ENCODE assay signal across 8 cellular contexts in genomic region chr12:131104464-131105350, GRCh38.
DNase-seq lines count a peak whose midpoint lies in the region; ATAC-seq, FAIRE-seq and TF ChIP-seq lines count a peak whose summit lies in the region.

No MANE protein-coding gene starts in this region.

- H3K36me3 ChIP-seq in IMR-90 (ENCODE audit: control insufficient read depth, insufficient read depth, low read length), result no peaks in the 10 kb centered on the region
- no peaks in the 10 kb centered on the region for H3K36me3 ChIP-seq in RWPE2 (ENCODE audit: low read depth)
- no peaks in the 10 kb centered on the region for H3K36me3 ChIP-seq in ovary
- no peaks in the 10 kb centered on the region for H3K36me3 ChIP-seq in tibial artery

- no peak overlapping the region for H3K9ac ChIP-seq in IMR-90 (ENCODE audit: low read depth, low read length)

- 54% methylated on average over 12 of the region's 32 CpGs; no CpG with 5 or more reads in 1 of the 2 experiments for WGBS in IMR-90 (ENCODE audit: extremely low coverage in 2 of 2, insufficient read length in 1 of 2), 2 experiments
- WGBS in ovary, 3 donors, result 24 to 33% (median 26%) methylated on average over 32 of the region's 32 CpGs

- DNase-seq in Caki2 (ENCODE audit: low read depth) (peak; percentile 62), IMR-90 (peak; percentile 16), RWPE2 (ENCODE audit: low spot score) (no peak), frontal cortex (ENCODE audit: low spot score in 2 of 2) (peak; percentile 73 to 84), ovary (peak; percentile 85 to 94 (median 90)), tibial artery (peak; percentile 79)
- DNase-seq in activated effector memory CD4-positive, alpha-beta T cell treated with anti-CD3 and anti-CD28 coated beads, Interleukin-2, amount 50 U/mL, for 16 hours, result peak; percentile 92

- TF ChIP-seq EP300 in ovary (IDR thresholded peaks at IDR 0.05), result no peak

- no peak overlapping the region for H3K4ac ChIP-seq in IMR-90 (ENCODE audit: low read depth, low read length)

- in situ Hi-C loops in Caki2 (cut with HindIII; ENCODE audit: low pct_unique_long_range_greater_than_20kb, low sequenced_read_pairs), result no loop called here
- in situ Hi-C loops in IMR-90 (cut with MboI; ENCODE audit: low sequenced_read_pairs), result loop anchor here (25.0 kb wide), 1 partner anchor 733 kb away; the partner anchor contains the start of gene MMP17

- H2BK15ac ChIP-seq in IMR-90 (ENCODE audit: low read depth, low read length), result no peak overlapping the region

- no TSS peak for BruUV-seq in IMR-90 (replicated peaks; lab: Mats Ljungman, UMichigan)

- H3K4me1 ChIP-seq in IMR-90 (ENCODE audit: control insufficient read depth, insufficient read depth, low read length), result no peaks in the 10 kb centered on the region
- H3K4me1 ChIP-seq in RWPE2 (ENCODE audit: insufficient read depth, poor library complexity, severe bottlenecking), result no peaks in the 10 kb centered on the region
- peaks cover 1% of the 10 kb centered on the region for H3K4me1 ChIP-seq in ovary (ENCODE audit: insufficient read depth)
- peaks cover 0 to 6% (median 0%) of the 10 kb centered on the region in 4 donors for H3K4me1 ChIP-seq in tibial artery

- H3K9me1 ChIP-seq in IMR-90 (ENCODE audit: insufficient read depth, low read length), result no peaks in the 10 kb centered on the region

- peaks cover 36% of the 10 kb centered on the region for H3K9me3 ChIP-seq in IMR-90 (ENCODE audit: control insufficient read depth, insufficient read depth, low read length)
- no peaks in the 10 kb centered on the region for H3K9me3 ChIP-seq in RWPE2 (ENCODE audit: severe bottlenecking)
- H3K9me3 ChIP-seq in ovary, result no peaks in the 10 kb centered on the region
- H3K9me3 ChIP-seq in tibial artery, result no peaks in the 10 kb centered on the region

- H3K27me3 ChIP-seq in IMR-90 (ENCODE audit: control insufficient read depth, insufficient read depth, low read length) (no peaks in the 10 kb centered on the region), RWPE2 (ENCODE audit: insufficient read depth, poor library complexity, severe bottlenecking) (no peaks in the 10 kb centered on the region), ovary (no peaks in the 10 kb centered on the region), tibial artery (no peaks in the 10 kb centered on the region)

- H4K8ac ChIP-seq in IMR-90 (ENCODE audit: low read depth in 2 of 2, low read length in 2 of 2), result no peak overlapping the region

- peak; percentile 36 for TF ChIP-seq CTCF in IMR-90 (conservative IDR thresholded peaks at IDR 0.05; ENCODE audit: low read depth, low read length)
- TF ChIP-seq CTCF in RWPE2 (IDR thresholded peaks at IDR 0.05; ENCODE audit: poor library complexity, severe bottlenecking), result peak; percentile 90
- peak; percentile 84 to 96 (median 96) for TF ChIP-seq CTCF in ovary (IDR thresholded peaks at IDR 0.05)
- TF ChIP-seq CTCF in tibial artery (IDR thresholded peaks at IDR 0.05), result peak; percentile 80 to 81

- CTCF ChIA-PET in IMR-90 (lab: Yijun Ruan, JAX), result no interaction called here

- no peak overlapping the region for H4K5ac ChIP-seq in IMR-90 (ENCODE audit: low read depth, low read length)

- no peak overlapping the region for H4K91ac ChIP-seq in IMR-90 (ENCODE audit: insufficient read depth, low read depth, low read length)

- TF ChIP-seq POLR2A in IMR-90 (IDR thresholded peaks at IDR 0.05; ENCODE audit: low read depth, low read length) (no peak), ovary (IDR thresholded peaks at IDR 0.05) (no peak)

- POLR2A ChIA-PET in IMR-90 (lab: Charles Lee; ENCODE audit: unreplicated experiment), result no interaction called here

- intact Hi-C loops in IMR-90 (cut with micrococcal nuclease) (loop anchor here (1.0 kb wide), 2 partner anchors 28 to 726 kb away; no protein-coding TSS in a partner anchor), ovary (cut with DNase I) (loop anchor here in 3 of 4 donors (10.0 kb wide), 3 partner anchors 720 to 900 kb away; partner anchors contain the start of gene MMP17 (in 1 of the 3)), tibial artery (cut with DNase I; ENCODE audit: low total_unique reads) (no loop called here)

- H2BK5ac ChIP-seq in IMR-90 (ENCODE audit: low read depth, low read length, poor library complexity, severe bottlenecking), result no peak overlapping the region

- H3K14ac ChIP-seq in IMR-90 (replicated peaks; ENCODE audit: low read depth, low read length), result no peak overlapping the region

- H2AK5ac ChIP-seq in IMR-90 (ENCODE audit: low read depth, low read length), result no peak overlapping the region

- H3K56ac ChIP-seq in IMR-90 (ENCODE audit: extremely low read depth, insufficient read depth, low read length), result no peak overlapping the region

- TF ChIP-seq RAD21 in IMR-90 (IDR thresholded peaks at IDR 0.05; ENCODE audit: low read length), result peak; percentile 33

- H2BK120ac ChIP-seq in IMR-90 (ENCODE audit: low read depth, low read length), result no peak overlapping the region

- dilution Hi-C loops in IMR-90 (cut with HindIII; ENCODE audit: low sequenced_read_pairs, unreplicated experiment), result no loop called here

- H3K27ac ChIP-seq in IMR-90 (ENCODE audit: insufficient read depth, low read length) (no peak overlapping the region), RWPE2 (ENCODE audit: poor library complexity, severe bottlenecking) (no peak overlapping the region), ovary (no peak overlapping the region), tibial artery (no peak overlapping the region)

- H2AFZ ChIP-seq in IMR-90 (replicated peaks; ENCODE audit: low read length, poor library complexity), result peak overlapping the region; percentile 47

- no peaks in the 10 kb centered on the region for H3K79me1 ChIP-seq in IMR-90 (ENCODE audit: low read depth in 1 of 2, low read length in 2 of 2)

- ATAC-seq in GM21390 (IDR thresholded peaks at IDR 0.05; ENCODE audit: unreplicated experiment) (peak; percentile 48), IMR-90 (ENCODE audit: low read depth) (peak; percentile 96), RWPE2 (ENCODE audit: low read depth) (peak; percentile 96)

- no peak for FAIRE-seq in frontal cortex (lab: Jason Lieb, UNC)

- H3K4me2 ChIP-seq in IMR-90 (ENCODE audit: low read depth, low read length), result no peak overlapping the region

- H3K4me3 ChIP-seq in IMR-90 (ENCODE audit: insufficient read depth, low read depth, low read length) (no peak overlapping the region), RWPE2 (ENCODE audit: severe bottlenecking) (no peak overlapping the region), ovary (no peak overlapping the region), tibial artery (no peak overlapping the region)

- no peak overlapping the region for H2AK9ac ChIP-seq in IMR-90 (replicated peaks; ENCODE audit: low read depth, low read length, poor library complexity)

- H4K20me1 ChIP-seq in IMR-90 (ENCODE audit: insufficient read depth, low read length), result no peaks in the 10 kb centered on the region

- no peak overlapping the region for H3K23ac ChIP-seq in IMR-90 (ENCODE audit: low read depth, low read length)

- H2BK20ac ChIP-seq in IMR-90 (ENCODE audit: low read depth, low read length), result no peak overlapping the region

- H3K18ac ChIP-seq in IMR-90 (ENCODE audit: low read depth, low read length), result no peak overlapping the region

TF ChIP-seq in IMR-90, 13 proteins besides CTCF, POLR2A, EP300 and RAD21:
- no peak for TF ChIP-seq RCOR1 (IDR thresholded peaks at IDR 0.05; ENCODE audit: insufficient replicate concordance, low read length)
- 0 out of 2 replicates have a peak, but pooled peaks have one; percentile 8 for TF ChIP-seq SMC3 (IDR thresholded peaks at IDR 0.05; ENCODE audit: low read depth, low read length)

Comparison
In these comparisons a context has a peak if more than half of its experiments do, and no peak if none do; other contexts are left out.
1. CTCF ChIP-seq: peak in every context shown above with its lines; median percentile 96 in ovary; 90 in RWPE2; 80 in tibial artery; 36 in IMR-90.